ENCODE assay signal across 1 cellular context in the genomic region with DNA sequence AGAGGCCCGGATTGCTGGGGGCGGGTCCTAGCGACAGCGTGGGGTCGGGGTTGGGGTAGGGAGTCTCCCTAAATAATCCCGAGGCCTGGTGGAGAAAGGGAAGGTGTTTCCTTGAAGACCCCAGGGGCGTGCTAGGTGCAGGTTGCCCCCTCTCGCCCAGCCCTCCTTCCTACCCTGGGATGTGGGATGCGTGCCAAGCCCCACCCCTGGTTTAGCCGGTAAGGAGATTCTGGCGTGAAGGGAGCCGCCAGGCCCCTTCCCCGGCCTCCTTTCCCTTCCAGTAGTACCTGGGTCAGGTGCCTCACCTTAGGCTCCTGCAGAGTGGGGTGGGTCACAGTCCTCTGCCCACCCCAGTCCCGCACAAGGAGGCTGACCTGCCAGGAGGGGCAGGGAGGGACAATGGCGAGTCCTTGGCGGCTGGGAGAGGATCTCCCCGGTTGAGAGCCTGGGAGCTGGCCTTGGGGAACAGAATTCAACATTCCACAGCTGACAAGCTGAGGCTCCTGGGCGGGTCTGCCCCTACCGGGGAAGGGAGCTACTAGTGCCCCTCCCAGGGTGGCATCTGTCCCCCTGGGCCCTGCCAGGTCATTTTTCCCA.
TF ChIP-seq lines count a peak whose summit lies in the region.

No MANE protein-coding gene starts in this region.

TF ChIP-seq in HEK293, 187 proteins besides CTCF, POLR2A, EP300 and RAD21 (continued from another document):
- TF ChIP-seq, protein P1, sequence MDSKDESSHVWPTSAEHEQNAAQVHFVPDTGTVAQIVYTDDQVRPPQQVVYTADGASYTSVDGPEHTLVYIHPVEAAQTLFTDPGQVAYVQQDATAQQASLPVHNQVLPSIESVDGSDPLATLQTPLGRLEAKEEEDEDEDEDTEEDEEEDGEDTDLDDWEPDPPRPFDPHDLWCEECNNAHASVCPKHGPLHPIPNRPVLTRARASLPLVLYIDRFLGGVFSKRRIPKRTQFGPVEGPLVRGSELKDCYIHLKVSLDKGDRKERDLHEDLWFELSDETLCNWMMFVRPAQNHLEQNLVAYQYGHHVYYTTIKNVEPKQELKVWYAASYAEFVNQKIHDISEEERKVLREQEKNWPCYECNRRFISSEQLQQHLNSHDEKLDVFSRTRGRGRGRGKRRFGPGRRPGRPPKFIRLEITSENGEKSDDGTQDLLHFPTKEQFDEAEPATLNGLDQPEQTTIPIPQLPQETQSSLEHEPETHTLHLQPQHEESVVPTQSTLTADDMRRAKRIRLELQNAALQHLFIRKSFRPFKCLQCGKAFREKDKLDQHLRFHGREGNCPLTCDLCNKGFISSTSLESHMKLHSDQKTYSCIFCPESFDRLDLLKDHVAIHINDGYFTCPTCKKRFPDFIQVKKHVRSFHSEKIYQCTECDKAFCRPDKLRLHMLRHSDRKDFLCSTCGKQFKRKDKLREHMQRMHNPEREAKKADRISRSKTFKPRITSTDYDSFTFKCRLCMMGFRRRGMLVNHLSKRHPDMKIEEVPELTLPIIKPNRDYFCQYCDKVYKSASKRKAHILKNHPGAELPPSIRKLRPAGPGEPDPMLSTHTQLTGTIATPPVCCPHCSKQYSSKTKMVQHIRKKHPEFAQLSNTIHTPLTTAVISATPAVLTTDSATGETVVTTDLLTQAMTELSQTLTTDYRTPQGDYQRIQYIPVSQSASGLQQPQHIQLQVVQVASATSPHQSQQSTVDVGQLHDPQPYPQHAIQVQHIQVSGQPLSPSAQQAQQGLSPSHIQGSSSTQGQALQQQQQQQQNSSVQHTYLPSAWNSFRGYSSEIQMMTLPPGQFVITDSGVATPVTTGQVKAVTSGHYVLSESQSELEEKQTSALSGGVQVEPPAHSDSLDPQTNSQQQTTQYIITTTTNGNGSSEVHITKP (tag by site-specific recombination; IDR thresholded peaks at IDR 0.05): peak; percentile 24; the same call in 1 of the 2 replicates
- TF ChIP-seq GLIS1 (tag by site-specific recombination; IDR thresholded peaks at IDR 0.05): 0 out of 2 replicates have a peak, but pooled peaks have one; percentile 14
- TF ChIP-seq, protein P2, sequence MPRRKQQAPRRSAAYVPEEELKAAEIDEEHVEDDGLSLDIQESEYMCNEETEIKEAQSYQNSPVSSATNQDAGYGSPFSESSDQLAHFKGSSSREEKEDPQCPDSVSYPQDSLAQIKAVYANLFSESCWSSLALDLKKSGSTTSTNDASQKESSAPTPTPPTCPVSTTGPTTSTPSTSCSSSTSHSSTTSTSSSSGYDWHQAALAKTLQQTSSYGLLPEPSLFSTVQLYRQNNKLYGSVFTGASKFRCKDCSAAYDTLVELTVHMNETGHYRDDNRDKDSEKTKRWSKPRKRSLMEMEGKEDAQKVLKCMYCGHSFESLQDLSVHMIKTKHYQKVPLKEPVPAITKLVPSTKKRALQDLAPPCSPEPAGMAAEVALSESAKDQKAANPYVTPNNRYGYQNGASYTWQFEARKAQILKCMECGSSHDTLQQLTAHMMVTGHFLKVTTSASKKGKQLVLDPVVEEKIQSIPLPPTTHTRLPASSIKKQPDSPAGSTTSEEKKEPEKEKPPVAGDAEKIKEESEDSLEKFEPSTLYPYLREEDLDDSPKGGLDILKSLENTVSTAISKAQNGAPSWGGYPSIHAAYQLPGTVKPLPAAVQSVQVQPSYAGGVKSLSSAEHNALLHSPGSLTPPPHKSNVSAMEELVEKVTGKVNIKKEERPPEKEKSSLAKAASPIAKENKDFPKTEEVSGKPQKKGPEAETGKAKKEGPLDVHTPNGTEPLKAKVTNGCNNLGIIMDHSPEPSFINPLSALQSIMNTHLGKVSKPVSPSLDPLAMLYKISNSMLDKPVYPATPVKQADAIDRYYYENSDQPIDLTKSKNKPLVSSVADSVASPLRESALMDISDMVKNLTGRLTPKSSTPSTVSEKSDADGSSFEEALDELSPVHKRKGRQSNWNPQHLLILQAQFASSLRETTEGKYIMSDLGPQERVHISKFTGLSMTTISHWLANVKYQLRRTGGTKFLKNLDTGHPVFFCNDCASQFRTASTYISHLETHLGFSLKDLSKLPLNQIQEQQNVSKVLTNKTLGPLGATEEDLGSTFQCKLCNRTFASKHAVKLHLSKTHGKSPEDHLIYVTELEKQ (tag by site-specific recombination; IDR thresholded peaks at IDR 0.05; ENCODE audit: borderline replicate concordance): no peak
- 0 out of 2 replicates have a peak, but pooled peaks have one; percentile 29 for TF ChIP-seq EGR2 (tag by site-specific recombination; IDR thresholded peaks at IDR 0.05; ENCODE audit: low read depth)
- no peak for TF ChIP-seq ZNF585B (tag by site-specific recombination; IDR thresholded peaks at IDR 0.05)
- no peak for TF ChIP-seq SCRT1 (tag by site-specific recombination; IDR thresholded peaks at IDR 0.05; ENCODE audit: borderline replicate concordance)
- TF ChIP-seq GLIS2 (tag by site-specific recombination; IDR thresholded peaks at IDR 0.05): peak; percentile 38; the same call in 1 of the 2 replicates
- peak; percentile 41; the same call in 1 of the 2 replicates for TF ChIP-seq IKZF3 (tag by site-specific recombination; IDR thresholded peaks at IDR 0.05)
- TF ChIP-seq ZBTB48 (tag by site-specific recombination; IDR thresholded peaks at IDR 0.05): peak; percentile 32; the same call in 1 of the 2 replicates
